23 cellular contexts compared by ENCODE assay signal in genomic region chr9:118108971-118109370, GRCh38.
DNase-seq lines count a peak whose midpoint lies in the region; ATAC-seq, FAIRE-seq and TF ChIP-seq lines count a peak whose summit lies in the region.
"Had no signal": no experiment of that assay in that cellular context is flagged by ENCODE, and none has a peak within 500 bp of the region (broad histone marks: within the 10 kb centered on the region; RNA-seq: fewer than 3 reads in every experiment).

No MANE protein-coding gene starts in this region.

- ATAC-seq in GM21619 (IDR thresholded peaks at IDR 0.05; ENCODE audit: unreplicated experiment) (no peak), HG02623 (IDR thresholded peaks at IDR 0.05; ENCODE audit: unreplicated experiment) (no peak)
- ATAC-seq: GM12878, HCT116, HepG2 had no signal

- H3K9ac ChIP-seq in astrocyte (ENCODE audit: low read length) = no peak overlapping the region
- H3K9ac ChIP-seq: GM23248 had no signal

- H3K27me3 Mint-ChIP-seq in astrocyte (ENCODE audit: low read depth, unreplicated experiment) = no peaks in the 10 kb centered on the region
- H3K27me3 Mint-ChIP-seq: CD4-positive, CD25-positive, alpha-beta regulatory T cell; CD8-positive, alpha-beta memory T cell had no signal

- no peaks in the 10 kb centered on the region for H3K4me1 Mint-ChIP-seq in astrocyte (ENCODE audit: low read depth, unreplicated experiment)
- H3K4me1 Mint-ChIP-seq: CD4-positive, CD25-positive, alpha-beta regulatory T cell; CD8-positive, alpha-beta memory T cell; IgD-negative memory B cell had no signal

- H3K4me3 Mint-ChIP-seq in astrocyte (ENCODE audit: unreplicated experiment) = no peak overlapping the region
- H3K4me3 Mint-ChIP-seq: CD4-positive, CD25-positive, alpha-beta regulatory T cell; CD8-positive, alpha-beta memory T cell; HFFc6; IgD-negative memory B cell had no signal

- no peaks in the 10 kb centered on the region for H3K9me3 ChIP-seq in astrocyte (ENCODE audit: insufficient read depth, low read depth, low read length)
- H3K9me3 ChIP-seq: BE2C had no signal

- no peaks in the 10 kb centered on the region for H4K20me1 ChIP-seq in astrocyte (ENCODE audit: insufficient read depth, low read length)

- H3K36me3 ChIP-seq in astrocyte (ENCODE audit: insufficient read depth, low read length) = no peaks in the 10 kb centered on the region
- H3K36me3 ChIP-seq: BE2C had no signal

- no peak overlapping the region for H2AFZ ChIP-seq in astrocyte (ENCODE audit: low read depth, low read length)
- H2AFZ ChIP-seq: GM23248 had no signal

- H3K27ac ChIP-seq in astrocyte (ENCODE audit: low read depth, low read length) = no peak overlapping the region
- H3K27ac ChIP-seq: GM23248 had no signal

- H3K9me3 Mint-ChIP-seq in astrocyte (ENCODE audit: unreplicated experiment) = peaks cover 2% of the 10 kb centered on the region
- H3K9me3 Mint-ChIP-seq: IgD-negative memory B cell had no signal

- H3K27me3 ChIP-seq in astrocyte (ENCODE audit: insufficient read depth, low read length) = no peaks in the 10 kb centered on the region
- H3K27me3 ChIP-seq: BE2C had no signal

- FAIRE-seq in H54 (lab: Jason Lieb, UNC) (peak; percentile 72), astrocyte (lab: Jason Lieb, UNC) (no peak)
- FAIRE-seq: GM12878, GM19239, HepG2 had no signal

- no peak overlapping the region for H3K4me2 ChIP-seq in astrocyte (ENCODE audit: low read length)

- no peaks in the 10 kb centered on the region for H3K4me1 ChIP-seq in astrocyte (ENCODE audit: insufficient read depth, low read length)
- H3K4me1 ChIP-seq: BE2C had no signal

- no peaks in the 10 kb centered on the region for H3K79me2 ChIP-seq in astrocyte (ENCODE audit: insufficient read depth, low read length)

- no peak for TF ChIP-seq POLR2A in H54 (IDR thresholded peaks at IDR 0.05; ENCODE audit: low read depth, low read length)

- H3K4me3 ChIP-seq in astrocyte (ENCODE audit: insufficient read depth, low read depth, low read length) (no peak overlapping the region), epithelial cell of proximal tubule (ENCODE audit: low read depth, low read length) (no peak overlapping the region)
- H3K4me3 ChIP-seq: GM12878, GM23248 had no signal

- TF ChIP-seq CTCF in astrocyte (IDR thresholded peaks at IDR 0.05; ENCODE audit: insufficient read depth, low read depth, low read length) = no peak
- no peak for TF ChIP-seq CTCF in epithelial cell of proximal tubule (conservative IDR thresholded peaks at IDR 0.05; ENCODE audit: low read depth, low read length)

- H3K27ac Mint-ChIP-seq in astrocyte (ENCODE audit: unreplicated experiment) = no peak overlapping the region
- H3K27ac Mint-ChIP-seq: CD4-positive, CD25-positive, alpha-beta regulatory T cell; CD8-positive, alpha-beta memory T cell; HFFc6; IgD-negative memory B cell had no signal

- DNase-seq in H54 (ENCODE audit: insufficient read length, low spot score) (no peak), astrocyte (ENCODE audit: low read depth) (peak; percentile 2), epithelial cell of proximal tubule (ENCODE audit: low read depth) (peak; percentile 25), LoVo (ENCODE audit: low spot score) (no peak)
- DNase-seq: ACHN; BE2C; C1 segment of cervical spinal cord; CD4-positive, CD25-positive, alpha-beta regulatory T cell; CD8-positive, alpha-beta memory T cell; COR-L47; DMS 273 treated with DMSO at 0.1 percent for 48 hours; DMS53; DND-41; EL; GM23248; HFFc6 had no signal

- no peaks in the 10 kb centered on the region for H3K36me3 Mint-ChIP-seq in astrocyte (ENCODE audit: low read depth, unreplicated experiment)
- H3K36me3 Mint-ChIP-seq: CD4-positive, CD25-positive, alpha-beta regulatory T cell; CD8-positive, alpha-beta memory T cell; IgD-negative memory B cell had no signal

Comparison
In these comparisons a context has a peak if more than half of its experiments do, and no peak if none do; other contexts are left out.
1. DNase-seq: peak in astrocyte (single experiment) and epithelial cell of proximal tubule (single experiment); none in H54 (single experiment) and LoVo (single experiment).